Comparison of ENCODE assay signal across 8 cellular contexts in genomic region chr20:36202891-36203338, GRCh38. TPM values are rescaled to one million over a fixed set of nuclear protein-coding genes. Genes with fewer than 3 reads are reported as not detected.
DNase-seq lines count a peak whose midpoint lies in the region; ATAC-seq and TF ChIP-seq lines count a peak whose summit lies in the region.

No MANE protein-coding gene starts in this region.

- DNase-seq in AG04450 (ENCODE audit: low read depth, low spot score), result no peak
- peak; percentile 55 for DNase-seq in GM23248
- peak; percentile 63 to 73 for DNase-seq in NCI-H524 (lab: John Stamatoyannopoulos, UW)
- peak; percentile 66 to 72 for DNase-seq in activated CD4-positive, alpha-beta T cell treated with anti-CD3 and anti-CD28 coated beads, Interleukin-2, amount 50 U/mL, for 4 hours
- DNase-seq in dermis blood vessel endothelial cell, result peak; percentile 69
- DNase-seq in lung (ENCODE audit: low spot score), result peak; percentile 63
- peak; percentile 63 for DNase-seq in stimulated activated CD8-positive, alpha-beta memory T cell treated with anti-CD3 and anti-CD28 coated beads, Interleukin-15, amount 100 ng/mL, for 24 hours (ENCODE audit: low read depth)

- in situ Hi-C loops in GM23248 (cut with MboI), result loop anchor here (10.0 kb wide), 1 partner anchor 232 kb away; no protein-coding TSS in a partner anchor

- peak; percentile 52 for ATAC-seq in lung (ENCODE audit: insufficient read depth, low FRiP score)
- no peak for ATAC-seq in HG02840 (IDR thresholded peaks at IDR 0.05; ENCODE audit: low FRiP score, unreplicated experiment)

- H3K9ac ChIP-seq in GM23248, result no peak overlapping the region

- H3F3A ChIP-seq in GM23248 (ENCODE audit: insufficient read depth), result no peaks in the 10 kb centered on the region

- peak; percentile 98 for TF ChIP-seq CTCF in AG04450 (IDR thresholded peaks at IDR 0.05; ENCODE audit: low read depth, low read length)
- TF ChIP-seq CTCF in lung (IDR thresholded peaks at IDR 0.05; ENCODE audit: control extremely low read depth, extremely low read depth), result peak; percentile 87

- H3K27me3 ChIP-seq in AG04450 (ENCODE audit: control insufficient read depth, insufficient read depth, low read length), result no peaks in the 10 kb centered on the region
- no peaks in the 10 kb centered on the region for H3K27me3 ChIP-seq in GM23248 (replicated peaks; ENCODE audit: insufficient read depth)
- no peaks in the 10 kb centered on the region for H3K27me3 ChIP-seq in lung (ENCODE audit: control insufficient read depth, insufficient read depth)

- WGBS in GM23248 (ENCODE audit: low coverage in 1 of 2, low lambda C conversion rate in 2 of 2, missing lambda C conversion rate in 2 of 2), 2 experiments, result 32 to 34% methylated on average over 18 of the region's 18 CpGs
- WGBS in lung, 2 donors, result 31 to 36% methylated on average over 18 of the region's 18 CpGs

- H3K79me2 ChIP-seq in GM23248 (ENCODE audit: insufficient read depth), result no peaks in the 10 kb centered on the region

- H3K4me1 ChIP-seq in GM23248 (ENCODE audit: insufficient read depth) (no peaks in the 10 kb centered on the region), lung (ENCODE audit: control insufficient read depth in 2 of 2, insufficient read depth in 2 of 2, low read length in 2 of 2) (no peaks in the 10 kb centered on the region)

- no peaks in the 10 kb centered on the region for H3K36me3 ChIP-seq in GM23248 (ENCODE audit: low read depth)
- peaks cover 0 to 25% of the 10 kb centered on the region in 2 donors for H3K36me3 ChIP-seq in lung (ENCODE audit: control insufficient read depth in 2 of 2, insufficient read depth in 2 of 2, low read length in 2 of 2)

- no peak overlapping the region for H3K4me2 ChIP-seq in GM23248 (ENCODE audit: unreplicated experiment)

- H3K9me2 ChIP-seq in GM23248 (ENCODE audit: insufficient read depth), result no peaks in the 10 kb centered on the region

- H2AFZ ChIP-seq in GM23248, result no peak overlapping the region

- CTCF ChIA-PET in AG04450 (lab: Charles Lee), result interaction anchor here (0.5 to 8.3 kb wide), 64 partner anchors 10 to 1538 kb away, joined by 3 to 108 read pairs (median 4); partner anchors contain the start of genes AAR2 and EPB41L1

- H3K9me3 ChIP-seq in AG04450 (ENCODE audit: control insufficient read depth, insufficient read depth, low read length), result no peaks in the 10 kb centered on the region
- H3K9me3 ChIP-seq in GM23248 (ENCODE audit: low read depth), result no peaks in the 10 kb centered on the region
- H3K9me3 ChIP-seq in lung (ENCODE audit: control insufficient read depth in 2 of 2, insufficient read depth in 1 of 2, low read length in 1 of 2), result no peaks in the 10 kb centered on the region

- no peaks in the 10 kb centered on the region for H4K20me1 ChIP-seq in GM23248 (ENCODE audit: insufficient read depth)

- POLR2A ChIA-PET in AG04450 (lab: Yijun Ruan, JAX), result interaction anchor here (0.5 to 0.7 kb wide), 2 partner anchors 10 to 559 kb away, joined by 3 to 8 read pairs; no protein-coding TSS in a partner anchor

- H3K4me3 ChIP-seq in AG04450 (ENCODE audit: low read depth, low read length) (no peak overlapping the region), GM23248 (no peak overlapping the region), lung (no peak overlapping the region)

- H3K27ac ChIP-seq in AG04450 (ENCODE audit: low read depth, low read length) (no peak overlapping the region), GM23248 (no peak overlapping the region), lung (ENCODE audit: low read depth in 1 of 2, low read length in 1 of 2) (no peak overlapping the region)

RNA-seq across cellular contexts. Expression of gene AAR2, which starts 33.4 kb away (rescaled TPM):
- polyA plus RNA-seq in AG04450 (2011; rRNA removed) (25.3 and 33.6 TPM in 2 replicates), GM23248 (2016; fragmentation: Nextera tagmentation; extraction: Ambion mirVana) (35.4 and 36.9 TPM in 2 replicates), lung (10 to 100 TPM; 18.1 to 31.2 TPM)
- 29.8 and 38.4 TPM in 2 replicates for polyA minus RNA-seq in AG04450 (2011; rRNA and poly(A)+ RNA removed)
- 31.0 and 34.3 TPM in 2 replicates for total RNA-seq in GM23248 (2014; rRNA removed; shearing (Covaris generic))
- total RNA-seq in dermis blood vessel endothelial cell (29.8 and 31.7 TPM in 2 replicates), lung (10 to 100 TPM; 27.6 to 30.9 TPM)

RNA-seq across cellular contexts. Expression of gene EPB41L1, which starts 48.4 kb away (rescaled TPM):
- polyA plus RNA-seq in AG04450 (2011; rRNA removed) (17.8 and 23.6 TPM in 2 replicates), GM23248 (2016; fragmentation: Nextera tagmentation; extraction: Ambion mirVana) (15.4 and 17.0 TPM in 2 replicates), lung (10 to 100 TPM; 13.5 to 15.5 TPM)
- 17.9 and 18.9 TPM in 2 replicates for polyA minus RNA-seq in AG04450 (2011; rRNA and poly(A)+ RNA removed)
- 16.2 and 19.2 TPM in 2 replicates for total RNA-seq in GM23248 (2014; rRNA removed; shearing (Covaris generic))
- total RNA-seq in dermis blood vessel endothelial cell (16.0 and 21.1 TPM in 2 replicates), lung (10 to 100 TPM; 50.1 to 61.9 TPM)
